In the genomic region with DNA sequence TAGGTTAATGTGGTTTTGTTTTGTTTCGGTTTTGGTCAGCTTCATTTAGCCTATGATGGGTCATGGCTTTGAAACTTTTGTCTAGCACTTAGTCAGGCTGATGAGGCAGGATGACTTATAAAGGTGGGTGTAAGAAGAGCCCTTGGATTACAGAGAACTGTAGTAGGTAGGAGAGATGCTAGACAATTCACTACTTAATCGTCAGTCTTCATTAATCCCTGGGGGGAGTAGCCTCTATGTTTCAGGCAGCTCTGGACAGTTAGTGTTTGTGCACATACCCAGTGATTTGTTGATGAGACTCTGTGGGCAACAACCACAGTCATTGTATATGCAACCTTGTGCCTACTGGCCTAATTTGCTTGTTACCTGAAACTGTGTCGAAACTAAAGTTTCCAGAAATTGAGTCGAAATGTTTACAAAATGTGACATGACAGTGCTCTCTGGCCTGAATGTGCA, we compare ENCODE assay signal across 8 cellular contexts.
DNase-seq lines count a peak whose midpoint lies in the region; ATAC-seq and TF ChIP-seq lines count a peak whose summit lies in the region.

No MANE protein-coding gene starts in this region.

- no peaks in the 10 kb centered on the region for H3K9me3 Mint-ChIP-seq in immature natural killer cell
- H3K9me3 Mint-ChIP-seq in Calu3 (ENCODE audit: low read depth, unreplicated experiment), result no peaks in the 10 kb centered on the region

- H3K4me1 Mint-ChIP-seq in immature natural killer cell, result peaks cover 14 to 19% of the 10 kb centered on the region in 2 donors
- peaks cover 4% of the 10 kb centered on the region for H3K4me1 Mint-ChIP-seq in Calu3 (ENCODE audit: low read depth, unreplicated experiment)

- no peak for TF ChIP-seq CTCF in Calu3 (IDR thresholded peaks at IDR 0.05; ENCODE audit: unreplicated experiment)

- CTCF ChIA-PET in Calu3 (lab: Charles Lee), result no interaction called here

- ATAC-seq in GM18499 (IDR thresholded peaks at IDR 0.05; ENCODE audit: insufficient read depth, unreplicated experiment), result peak; percentile 82
- ATAC-seq in GM21526 (IDR thresholded peaks at IDR 0.05; ENCODE audit: low FRiP score, unreplicated experiment), result peak; percentile 79
- peak; percentile 85 for ATAC-seq in HG03558 (IDR thresholded peaks at IDR 0.05; ENCODE audit: extremely low read depth, unreplicated experiment)

- DNase-seq in immature natural killer cell, result peak in 2 of 3 donors; percentile 21 to 34
- DNase-seq in DMS79 treated with DMSO at 0.1 percent for 48 hours (lab: John Stamatoyannopoulos, UW), result no peak
- DNase-seq in HuH-7.5 (ENCODE audit: low spot score), result no peak
- no peak for DNase-seq in Calu3
- no peak for DNase-seq in middle frontal gyrus (ENCODE audit: extremely low spot score, low spot score)

- H3K36me3 Mint-ChIP-seq in immature natural killer cell (peaks cover 29 to 54% (median 31%) of the 10 kb centered on the region in 3 donors), Calu3 (ENCODE audit: insufficient read depth, unreplicated experiment) (peaks cover 29% of the 10 kb centered on the region)

- H3K27me3 Mint-ChIP-seq in immature natural killer cell (ENCODE audit: low read depth in 3 of 3) (no peaks in the 10 kb centered on the region), Calu3 (ENCODE audit: unreplicated experiment) (no peaks in the 10 kb centered on the region)

- peak overlapping the region in 1 of 5 donors; percentile 7 for H3K4me3 Mint-ChIP-seq in immature natural killer cell
- no peak overlapping the region for H3K4me3 Mint-ChIP-seq in Calu3 (ENCODE audit: low read depth, unreplicated experiment)

- BruUV-seq in Calu3 (replicated peaks; lab: Mats Ljungman, UMichigan), result no TSS peak

- H3K27ac Mint-ChIP-seq in immature natural killer cell, result peak overlapping the region in 2 of 6 donors; percentile 8 to 68
- no peak overlapping the region for H3K27ac Mint-ChIP-seq in Calu3 (ENCODE audit: unreplicated experiment)

- intact Hi-C loops in Calu3 (cut with micrococcal nuclease; ENCODE audit: unreplicated experiment), result no loop called here

Comparison
In these comparisons a context has a peak if more than half of its experiments do, and no peak if none do; other contexts are left out.
1. DNase-seq: peak in immature natural killer cell (2 of 3); none in DMS79 treated with DMSO at 0.1 percent for 48 hours (single experiment), HuH-7.5 (single experiment), Calu3 (single experiment) and middle frontal gyrus (single experiment).
2. Peak in every context shown above with its lines, with median percentiles within 50 percentile points of each other: ATAC-seq.